ENCODE assay signal across 13 cellular contexts in genomic region chr1:77536813-77537212, GRCh38.
DNase-seq lines count a peak whose midpoint lies in the region; ATAC-seq and TF ChIP-seq lines count a peak whose summit lies in the region.
"Had no signal": no experiment of that assay in that cellular context is flagged by ENCODE, and none has a peak within 500 bp of the region (broad histone marks: within the 10 kb centered on the region; RNA-seq: fewer than 3 reads in every experiment).

No MANE protein-coding gene starts in this region.

- no peak overlapping the region for H3K4me3 Mint-ChIP-seq in T-cell
- H3K4me3 Mint-ChIP-seq: activated naive CD4-positive, alpha-beta T cell treated with anti-CD3 and anti-CD28 coated beads for 36 hours had no signal

- H3K4me1 ChIP-seq in RWPE2 (ENCODE audit: insufficient read depth, poor library complexity, severe bottlenecking): peaks cover 41% of the 10 kb centered on the region

- H3K36me3 ChIP-seq in RWPE2 (ENCODE audit: low read depth): no peaks in the 10 kb centered on the region
- H3K36me3 ChIP-seq: neutrophil, suprapubic skin had no signal

- H3K4me3 ChIP-seq in RWPE2 (ENCODE audit: severe bottlenecking): no peak overlapping the region
- H3K4me3 ChIP-seq in epithelial cell of esophagus (ENCODE audit: low read length): no peak overlapping the region
- H3K4me3 ChIP-seq in skeletal muscle cell (ENCODE audit: low read depth, low read length): no peak overlapping the region
- H3K4me3 ChIP-seq: SK-N-MC, suprapubic skin had no signal

- no peaks in the 10 kb centered on the region for H3K9me3 ChIP-seq in RWPE2 (ENCODE audit: severe bottlenecking)
- H3K9me3 ChIP-seq: neutrophil, suprapubic skin had no signal

- H3K36me3 Mint-ChIP-seq in T-cell: peaks cover 16% of the 10 kb centered on the region

- no peak overlapping the region for H3K27ac Mint-ChIP-seq in T-cell
- H3K27ac Mint-ChIP-seq: activated naive CD4-positive, alpha-beta T cell treated with anti-CD3 and anti-CD28 coated beads for 36 hours had no signal

- H3K9me3 Mint-ChIP-seq in T-cell: no peaks in the 10 kb centered on the region
- H3K9me3 Mint-ChIP-seq: activated naive CD4-positive, alpha-beta T cell treated with anti-CD3 and anti-CD28 coated beads for 36 hours had no signal

- no peaks in the 10 kb centered on the region for H3K27me3 ChIP-seq in RWPE2 (ENCODE audit: insufficient read depth, poor library complexity, severe bottlenecking)
- H3K27me3 ChIP-seq: neutrophil, suprapubic skin had no signal

- POLR2A ChIA-PET in T-cell (lab: Charles Lee): no interaction called here

- H3K27ac ChIP-seq in RWPE2 (ENCODE audit: poor library complexity, severe bottlenecking): peak overlapping the region; percentile 88
- H3K27ac ChIP-seq: neutrophil, SK-N-MC, suprapubic skin had no signal

- peaks cover 8 to 12% (median 10%) of the 10 kb centered on the region in 3 donors for H3K4me1 Mint-ChIP-seq in T-cell

- H3K27me3 Mint-ChIP-seq in T-cell: no peaks in the 10 kb centered on the region

- intact Hi-C loops in posterior vena cava (cut with DNase I): no loop called here

- peak; percentile 96 for DNase-seq in GM04503 (ENCODE audit: low read depth)
- DNase-seq in RWPE2 (ENCODE audit: low spot score): no peak
- DNase-seq in epithelial cell of esophagus (ENCODE audit: low read depth): peak; percentile 86
- peak; percentile 95 for DNase-seq in skeletal muscle cell (ENCODE audit: low read depth)
- no peak for DNase-seq in stimulated activated CD4-positive, alpha-beta T cell treated with anti-CD3 and anti-CD28 coated beads, Interleukin-4, amount 100 ng/mL, for 4 hours
- no peak for DNase-seq in posterior vena cava (ENCODE audit: low spot score)
- no peak for DNase-seq in T-cell
- DNase-seq: activated naive CD4-positive, alpha-beta T cell treated with anti-CD3 and anti-CD28 coated beads for 36 hours; stimulated activated CD4-positive, alpha-beta T cell treated with anti-CD3 and anti-CD28 coated beads, Interleukin-2, amount 100 ng/mL, for 48 hours had no signal

- ATAC-seq in RWPE2 (ENCODE audit: low read depth) (peak; percentile 70), HG03025 (IDR thresholded peaks at IDR 0.05; ENCODE audit: low FRiP score, unreplicated experiment) (no peak), T-cell (replicated peaks in 1 of 4) (no peak)

- CTCF ChIA-PET in T-cell (lab: Charles Lee): interaction anchor here (0.6 to 1.2 kb wide), 5 partner anchors 9 to 392 kb away, joined by 3 read pairs; no protein-coding TSS in a partner anchor

- TF ChIP-seq CTCF in RWPE2 (IDR thresholded peaks at IDR 0.05; ENCODE audit: poor library complexity, severe bottlenecking) (no peak), epithelial cell of esophagus (IDR thresholded peaks at IDR 0.05; ENCODE audit: insufficient read depth, low read depth, low read length, missing control alignments) (no peak)

Comparison
In these comparisons a context has a peak if more than half of its experiments do, and no peak if none do; other contexts are left out.
1. DNase-seq: peak in GM04503 (single experiment), epithelial cell of esophagus (single experiment) and skeletal muscle cell (single experiment); none in RWPE2 (single experiment), stimulated activated CD4-positive, alpha-beta T cell treated with anti-CD3 and anti-CD28 coated beads, Interleukin-4, amount 100 ng/mL, for 4 hours (0 of 2), posterior vena cava (single experiment) and T-cell (0 of 34).